In genomic region chr4:41683321-41683720, GRCh38 we compare ENCODE assay signal across 23 cellular contexts.
"Had no signal": no experiment of that assay in that cellular context is flagged by ENCODE, and none has a peak within 500 bp of the region (broad histone marks: within the 10 kb centered on the region; RNA-seq: fewer than 3 reads in every experiment).

No MANE protein-coding gene starts in this region.

- FAIRE-seq: islet of Langerhans, small intestine had no signal

- H3K27me3 ChIP-seq: dorsolateral prefrontal cortex, upper lobe of left lung, vagina had no signal

- H3K4me1 ChIP-seq: upper lobe of left lung, vagina had no signal

- H3K27ac ChIP-seq: cardiac muscle cell, coronary artery, thoracic aorta, upper lobe of left lung, vagina had no signal

- DNase-seq: activated CD4-positive, alpha-beta memory T cell treated with anti-CD3 and anti-CD28 coated beads, Interleukin-2, amount 10 ng/mL, durations not matched to agents 7 days and 5 days; activated CD4-positive, alpha-beta T cell treated with anti-CD3 and anti-CD28 coated beads for 1 hour; activated CD4-positive, alpha-beta T cell treated with anti-CD3 and anti-CD28 coated beads, Interleukin-2, amount 10 ng/mL, durations not matched to agents 7 days and 5 days; activated CD8-positive, alpha-beta memory T cell treated with anti-CD3 and anti-CD28 coated beads, Interleukin-2, amount 50 U/mL, for 48 hours; activated gamma-delta T cell treated with Interleukin-2 at 50 U/mL for 16 hours; activated naive CD4-positive, alpha-beta T cell treated with anti-CD3 and anti-CD28 coated beads, Interleukin-2, amount 50 U/mL, for 16 hours; activated T-cell treated with anti-CD3 and anti-CD28 coated beads, Interleukin-2, amount 50 U/mL, for 4 hours; anterior cingulate cortex; cerebellar nuclear complex; dorsolateral prefrontal cortex; effector memory CD4-positive, alpha-beta T cell; erythroblast; left ventricle myocardium superior; retina; small intestine; stimulated activated CD4-positive, alpha-beta T cell treated with anti-CD3 and anti-CD28 coated beads, Interleukin-4, amount 100 ng/mL, for 24 hours; T-helper 1 cell; upper lobe of left lung had no signal

- H3K36me3 ChIP-seq: cardiac muscle cell, vagina had no signal

- H3K4me3 ChIP-seq: cardiac muscle cell, coronary artery, dorsolateral prefrontal cortex, thoracic aorta, upper lobe of left lung, vagina had no signal

- H3K9me3 ChIP-seq: thoracic aorta, upper lobe of left lung, vagina had no signal
